Comparison of ENCODE assay signal across 7 cellular contexts in genomic region chr20:33862709-33863403, GRCh38. TPM values are rescaled to one million over a fixed set of nuclear protein-coding genes. Genes with fewer than 3 reads are reported as not detected.
DNase-seq lines count a peak whose midpoint lies in the region; ATAC-seq and TF ChIP-seq lines count a peak whose summit lies in the region.

No MANE protein-coding gene starts in this region.

- ATAC-seq in lung (ENCODE audit: insufficient read depth, low FRiP score), result peak; percentile 48
- peak; percentile 63 to 65 for ATAC-seq in stimulated activated naive B cell treated with anti-CD40 and anti-IgM and Interleukin-4, amounts not matched to agents 10 μg/mL and 1 μg/mL and 100 μg/mL, for 72 hours (replicated peaks)

- peak; percentile 83 for TF ChIP-seq CTCF in GM12873 (IDR thresholded peaks at IDR 0.05; ENCODE audit: insufficient read depth, low read depth, low read length, missing control alignments)
- peak; percentile 75 for TF ChIP-seq CTCF in Loucy (conservative IDR thresholded peaks at IDR 0.05; ENCODE audit: low read length)
- TF ChIP-seq CTCF in dorsolateral prefrontal cortex (IDR thresholded peaks at IDR 0.05 in 54 of 56, conservative IDR thresholded peaks at IDR 0.05 in 2 of 56; ENCODE audit: low read depth in 1 of 56, partially characterized antibody in 56 of 56), result peak; percentile 43 to 86 (median 71)
- peak; percentile 35 for TF ChIP-seq CTCF in lung (IDR thresholded peaks at IDR 0.05; ENCODE audit: control extremely low read depth, extremely low read depth)

- no peaks in the 10 kb centered on the region for H4K20me1 ChIP-seq in Loucy (ENCODE audit: insufficient read depth, low read length, poor library complexity, severe bottlenecking)

- H3K27me3 Mint-ChIP-seq in stimulated activated naive B cell treated with anti-CD40 and anti-IgM and Interleukin-4, amounts not matched to agents 10 μg/mL and 1 μg/mL and 100 μg/mL, for 72 hours, result no peaks in the 10 kb centered on the region

- no peak overlapping the region for H2AFZ ChIP-seq in Loucy (ENCODE audit: low read length)

- H3K9me2 ChIP-seq in Loucy (replicated peaks; ENCODE audit: low read depth, low read length), result no peaks in the 10 kb centered on the region

- peaks cover 21 to 30% of the 10 kb centered on the region in 2 donors for H3K4me1 Mint-ChIP-seq in stimulated activated naive B cell treated with anti-CD40 and anti-IgM and Interleukin-4, amounts not matched to agents 10 μg/mL and 1 μg/mL and 100 μg/mL, for 72 hours

- peak; percentile 29 for DNase-seq in activated CD4-positive, alpha-beta T cell treated with anti-CD3 and anti-CD28 coated beads for 1 hour
- DNase-seq in dorsolateral prefrontal cortex (peak; percentile 11 to 68 (median 58)), lung (ENCODE audit: low spot score) (peak; percentile 47), GOT3 (lab: John Stamatoyannopoulos, UW) (no peak)
- peak; percentile 26 for DNase-seq in stimulated activated naive B cell treated with anti-CD40 and anti-IgM and Interleukin-4, amounts not matched to agents 10 μg/mL and 1 μg/mL and 100 μg/mL, for 72 hours

- H3F3A ChIP-seq in Loucy (ENCODE audit: low read depth), result no peaks in the 10 kb centered on the region

- H3K4me3 Mint-ChIP-seq in stimulated activated naive B cell treated with anti-CD40 and anti-IgM and Interleukin-4, amounts not matched to agents 10 μg/mL and 1 μg/mL and 100 μg/mL, for 72 hours, result no peak overlapping the region

- no peak overlapping the region for H3K4me2 ChIP-seq in Loucy (ENCODE audit: low read depth, low read length, poor library complexity, severe bottlenecking)

- H3K27me3 ChIP-seq in Loucy (ENCODE audit: insufficient read depth, low read length, poor library complexity, severe bottlenecking), result no peaks in the 10 kb centered on the region
- no peaks in the 10 kb centered on the region for H3K27me3 ChIP-seq in dorsolateral prefrontal cortex
- H3K27me3 ChIP-seq in lung (ENCODE audit: control insufficient read depth, insufficient read depth), result no peaks in the 10 kb centered on the region

- H3K36me3 Mint-ChIP-seq in stimulated activated naive B cell treated with anti-CD40 and anti-IgM and Interleukin-4, amounts not matched to agents 10 μg/mL and 1 μg/mL and 100 μg/mL, for 72 hours, result peaks cover 13 to 19% of the 10 kb centered on the region in 2 donors

- H3K27ac Mint-ChIP-seq in stimulated activated naive B cell treated with anti-CD40 and anti-IgM and Interleukin-4, amounts not matched to agents 10 μg/mL and 1 μg/mL and 100 μg/mL, for 72 hours, result no peak overlapping the region

- no peaks in the 10 kb centered on the region for H3K79me2 ChIP-seq in Loucy (ENCODE audit: insufficient read depth, low read length)

- H3K4me1 ChIP-seq in Loucy (ENCODE audit: insufficient read depth, low read length, poor library complexity, severe bottlenecking) (peaks cover 22% of the 10 kb centered on the region), lung (ENCODE audit: control insufficient read depth in 2 of 2, insufficient read depth in 2 of 2, low read length in 2 of 2) (peaks cover 0 to 10% of the 10 kb centered on the region in 2 donors)

- 21 to 24% methylated on average over 30 to 32 of the region's 32 CpGs for WGBS in lung, 2 donors

- H3K4me3 ChIP-seq in Loucy (ENCODE audit: low read length, poor library complexity, severe bottlenecking) (no peak overlapping the region), dorsolateral prefrontal cortex (peak overlapping the region in 39 of 59 donors; percentile 2 to 52 (median 24)), lung (no peak overlapping the region)

- H3K36me3 ChIP-seq in Loucy (ENCODE audit: insufficient read depth, low read length) (no peaks in the 10 kb centered on the region), lung (ENCODE audit: control insufficient read depth in 2 of 2, insufficient read depth in 2 of 2, low read length in 2 of 2) (no peaks in the 10 kb centered on the region)

- no peaks in the 10 kb centered on the region for H3K9me3 ChIP-seq in Loucy (ENCODE audit: insufficient read depth, low read depth, low read length)
- H3K9me3 ChIP-seq in lung (ENCODE audit: control insufficient read depth in 2 of 2, insufficient read depth in 1 of 2, low read length in 1 of 2), result no peaks in the 10 kb centered on the region

- H3K9me3 Mint-ChIP-seq in stimulated activated naive B cell treated with anti-CD40 and anti-IgM and Interleukin-4, amounts not matched to agents 10 μg/mL and 1 μg/mL and 100 μg/mL, for 72 hours, result no peaks in the 10 kb centered on the region

- H3K27ac ChIP-seq in dorsolateral prefrontal cortex, result peak overlapping the region in 2 of 59 donors; percentile 11 to 20
- no peak overlapping the region for H3K27ac ChIP-seq in lung (ENCODE audit: low read depth in 1 of 2, low read length in 1 of 2)

- intact Hi-C loops in dorsolateral prefrontal cortex (cut with DNase I), result loop anchor here (2.0 to 5.0 kb wide), 2 partner anchors 208 to 209 kb away; no protein-coding TSS in a partner anchor

- no peak overlapping the region for H3K9ac ChIP-seq in Loucy (ENCODE audit: low read depth, low read length, poor library complexity, severe bottlenecking)

RNA-seq across cellular contexts. Expression of gene CHMP4B, which starts 51.7 kb away (rescaled TPM):
- total RNA-seq in dorsolateral prefrontal cortex (100 to 1,000 TPM in 86 of 120 experiments, 10 to 100 TPM in 34; 68.7 to 154 (median 115) TPM), lung (10 to 100 TPM; 91.6 to 93.6 TPM)
- 100 to 1,000 TPM; 147 to 162 TPM for polyA plus RNA-seq in lung

Comparison
In these comparisons a context has a peak if more than half of its experiments do, and no peak if none do; other contexts are left out.
1. H3K4me3 ChIP-seq: peak in dorsolateral prefrontal cortex (39 of 59); none in Loucy (single experiment) and lung (single experiment).
2. Peak in every context shown above with its lines, with median percentiles within 50 percentile points of each other: CTCF ChIP-seq.